ENCODE assay signal across 8 cellular contexts in genomic region chr3:67113802-67114407, GRCh38.
DNase-seq lines count a peak whose midpoint lies in the region; ATAC-seq and TF ChIP-seq lines count a peak whose summit lies in the region.

No MANE protein-coding gene starts in this region.

- no peak overlapping the region for H3K4me3 ChIP-seq in HL-60 (replicated peaks; ENCODE audit: insufficient read depth, low read length)
- no peak overlapping the region for H3K4me3 ChIP-seq in NT2/D1 (ENCODE audit: insufficient read length, low read depth)
- no peak overlapping the region for H3K4me3 ChIP-seq in naive thymus-derived CD4-positive, alpha-beta T cell (ENCODE audit: low read length)

- peak; percentile 98 for ATAC-seq in GM21381 (IDR thresholded peaks at IDR 0.05; ENCODE audit: unreplicated experiment)
- peak; percentile 93 for ATAC-seq in naive thymus-derived CD4-positive, alpha-beta T cell
- peak; percentile 92 for ATAC-seq in stimulated activated memory B cell treated with anti-CD40 and anti-IgM and Interleukin-4, amounts not matched to agents 10 μg/mL and 1 μg/mL and 100 μg/mL, for 72 hours

- intact Hi-C loops in naive thymus-derived CD4-positive, alpha-beta T cell (cut with micrococcal nuclease): loop anchor here (1.0 to 5.0 kb wide), 17 partner anchors 117 to 1859 kb away; partner anchors contain the start of gene KBTBD8 (in 1 of the 2)

- no peak overlapping the region for H3K27ac Mint-ChIP-seq in naive thymus-derived CD4-positive, alpha-beta T cell
- no peak overlapping the region for H3K27ac Mint-ChIP-seq in stimulated activated memory B cell treated with anti-CD40 and anti-IgM and Interleukin-4, amounts not matched to agents 10 μg/mL and 1 μg/mL and 100 μg/mL, for 72 hours

- H3K27ac ChIP-seq in HL-60 (replicated peaks): no peak overlapping the region
- no peak overlapping the region for H3K27ac ChIP-seq in naive thymus-derived CD4-positive, alpha-beta T cell (ENCODE audit: low read depth, low read length)

- H3K27me3 ChIP-seq in HL-60 (ENCODE audit: insufficient read depth, poor library complexity, severe bottlenecking) (no peaks in the 10 kb centered on the region), NT2/D1 (ENCODE audit: insufficient read depth, insufficient read length) (no peaks in the 10 kb centered on the region)
- H3K27me3 ChIP-seq in naive thymus-derived CD4-positive, alpha-beta T cell (ENCODE audit: control insufficient read depth in 2 of 2, insufficient read depth in 2 of 2, low read length in 2 of 2): no peaks in the 10 kb centered on the region

- no peak overlapping the region for H3K4me3 Mint-ChIP-seq in naive thymus-derived CD4-positive, alpha-beta T cell
- H3K4me3 Mint-ChIP-seq in stimulated activated memory B cell treated with anti-CD40 and anti-IgM and Interleukin-4, amounts not matched to agents 10 μg/mL and 1 μg/mL and 100 μg/mL, for 72 hours: no peak overlapping the region

- H3K27me3 Mint-ChIP-seq in naive thymus-derived CD4-positive, alpha-beta T cell: peaks cover 7 to 31% (median 21%) of the 10 kb centered on the region in 5 donors
- H3K27me3 Mint-ChIP-seq in stimulated activated memory B cell treated with anti-CD40 and anti-IgM and Interleukin-4, amounts not matched to agents 10 μg/mL and 1 μg/mL and 100 μg/mL, for 72 hours: peaks cover 10% of the 10 kb centered on the region

- DNase-seq in DMS114 treated with DMSO at 0.1 percent for 48 hours (lab: John Stamatoyannopoulos, UW; ENCODE audit: unreplicated experiment) (peak; percentile 16), HL-60 (ENCODE audit: low read depth in 1 of 2, low spot score in 1 of 2) (peak; percentile 46 to 69), NT2/D1 (ENCODE audit: low read depth, low spot score) (peak; percentile 86), erythroblast (lab: John Stamatoyannopoulos, UW) (peak; percentile 77 to 85)
- DNase-seq in activated CD8-positive, alpha-beta memory T cell treated with anti-CD3 and anti-CD28 coated beads, Interleukin-2, amount 50 U/mL, for 4 hours: peak; percentile 77
- DNase-seq in naive thymus-derived CD4-positive, alpha-beta T cell: peak; percentile 29 to 78 (median 65)

- TF ChIP-seq POLR2A in erythroblast (IDR thresholded peaks at IDR 0.05; ENCODE audit: low read length): no peak

- POLR2A ChIA-PET in naive thymus-derived CD4-positive, alpha-beta T cell (lab: Charles Lee): no interaction called here

- no peaks in the 10 kb centered on the region for H3K4me1 ChIP-seq in NT2/D1 (ENCODE audit: insufficient read depth, insufficient read length)
- no peaks in the 10 kb centered on the region for H3K4me1 ChIP-seq in naive thymus-derived CD4-positive, alpha-beta T cell (ENCODE audit: control insufficient read depth in 2 of 2, insufficient read depth in 2 of 2, low read length in 2 of 2)

- peak; percentile 98 for TF ChIP-seq CTCF in HL-60 (IDR thresholded peaks at IDR 0.05; ENCODE audit: insufficient read depth, low read length)

- peaks cover 0 to 6% (median 0%) of the 10 kb centered on the region in 7 donors for H3K4me1 Mint-ChIP-seq in naive thymus-derived CD4-positive, alpha-beta T cell
- peaks cover 6% of the 10 kb centered on the region for H3K4me1 Mint-ChIP-seq in stimulated activated memory B cell treated with anti-CD40 and anti-IgM and Interleukin-4, amounts not matched to agents 10 μg/mL and 1 μg/mL and 100 μg/mL, for 72 hours

- no peaks in the 10 kb centered on the region for H3K36me3 Mint-ChIP-seq in naive thymus-derived CD4-positive, alpha-beta T cell
- H3K36me3 Mint-ChIP-seq in stimulated activated memory B cell treated with anti-CD40 and anti-IgM and Interleukin-4, amounts not matched to agents 10 μg/mL and 1 μg/mL and 100 μg/mL, for 72 hours: no peaks in the 10 kb centered on the region

- H3K9me3 ChIP-seq in NT2/D1 (ENCODE audit: insufficient read depth, low read length): no peaks in the 10 kb centered on the region
- H3K9me3 ChIP-seq in naive thymus-derived CD4-positive, alpha-beta T cell (ENCODE audit: control insufficient read depth in 2 of 3, low read length in 3 of 3): no peaks in the 10 kb centered on the region

- CTCF ChIA-PET in naive thymus-derived CD4-positive, alpha-beta T cell (lab: Charles Lee): interaction anchor here (0.6 to 3.0 kb wide), 22 partner anchors 8 to 1782 kb away, joined by 3 to 58 read pairs (median 5); no protein-coding TSS in a partner anchor

- H3K9me3 Mint-ChIP-seq in naive thymus-derived CD4-positive, alpha-beta T cell: no peaks in the 10 kb centered on the region
- H3K9me3 Mint-ChIP-seq in stimulated activated memory B cell treated with anti-CD40 and anti-IgM and Interleukin-4, amounts not matched to agents 10 μg/mL and 1 μg/mL and 100 μg/mL, for 72 hours: no peaks in the 10 kb centered on the region

- no peak overlapping the region for H3K9ac ChIP-seq in NT2/D1 (ENCODE audit: insufficient read length, low read depth)

- H3K36me3 ChIP-seq in NT2/D1 (ENCODE audit: insufficient read depth, insufficient read length, low read length): no peaks in the 10 kb centered on the region
- no peaks in the 10 kb centered on the region for H3K36me3 ChIP-seq in naive thymus-derived CD4-positive, alpha-beta T cell (ENCODE audit: control insufficient read depth in 2 of 3, insufficient read depth in 3 of 3, low read length in 3 of 3)

Comparison
In these comparisons a context has a peak if more than half of its experiments do, and no peak if none do; other contexts are left out.
1. DNase-seq: peak in every context shown above with its lines; median percentile 86 in NT2/D1; 81 in erythroblast; 77 in activated CD8-positive, alpha-beta memory T cell treated with anti-CD3 and anti-CD28 coated beads, Interleukin-2, amount 50 U/mL, for 4 hours; 65 in naive thymus-derived CD4-positive, alpha-beta T cell; 58 in HL-60; 16 in DMS114 treated with DMSO at 0.1 percent for 48 hours.